ENCODE assay signal across 1 cellular context in genomic region chr1:88980918-88981317, GRCh38.
TF ChIP-seq lines count a peak whose summit lies in the region.

No MANE protein-coding gene starts in this region.

TF ChIP-seq in HepG2, 621 proteins besides CTCF, POLR2A, EP300 and RAD21:
- TF ChIP-seq ZNF337 (CRISPR knock-in tag; IDR thresholded peaks at IDR 0.05; ENCODE audit: borderline replicate concordance, low read depth) (no peak), ZNF34 (CRISPR knock-in tag; IDR thresholded peaks at IDR 0.05; ENCODE audit: borderline replicate concordance) (no peak), ZNF256 (CRISPR knock-in tag; conservative IDR thresholded peaks at IDR 0.05) (no peak), ZNF746 (CRISPR knock-in tag; IDR thresholded peaks at IDR 0.05) (no peak), GABPB1 (CRISPR knock-in tag; IDR thresholded peaks at IDR 0.05) (no peak), ZBTB43 (CRISPR knock-in tag; conservative IDR thresholded peaks at IDR 0.05) (no peak), NR2C2 (CRISPR knock-in tag; IDR thresholded peaks at IDR 0.05; ENCODE audit: borderline replicate concordance) (no peak), IKZF1 (IDR thresholded peaks at IDR 0.05) (no peak), IRX3 (CRISPR knock-in tag; IDR thresholded peaks at IDR 0.05; ENCODE audit: borderline replicate concordance, low read depth) (no peak), ZNF274 (CRISPR knock-in tag; IDR thresholded peaks at IDR 0.05) (no peak), MIXL1 (CRISPR knock-in tag; IDR thresholded peaks at IDR 0.05) (no peak), AHR (CRISPR knock-in tag; IDR thresholded peaks at IDR 0.05) (no peak), ZNF609 (CRISPR knock-in tag; IDR thresholded peaks at IDR 0.05; ENCODE audit: borderline replicate concordance) (no peak)
